In the genomic region with DNA sequence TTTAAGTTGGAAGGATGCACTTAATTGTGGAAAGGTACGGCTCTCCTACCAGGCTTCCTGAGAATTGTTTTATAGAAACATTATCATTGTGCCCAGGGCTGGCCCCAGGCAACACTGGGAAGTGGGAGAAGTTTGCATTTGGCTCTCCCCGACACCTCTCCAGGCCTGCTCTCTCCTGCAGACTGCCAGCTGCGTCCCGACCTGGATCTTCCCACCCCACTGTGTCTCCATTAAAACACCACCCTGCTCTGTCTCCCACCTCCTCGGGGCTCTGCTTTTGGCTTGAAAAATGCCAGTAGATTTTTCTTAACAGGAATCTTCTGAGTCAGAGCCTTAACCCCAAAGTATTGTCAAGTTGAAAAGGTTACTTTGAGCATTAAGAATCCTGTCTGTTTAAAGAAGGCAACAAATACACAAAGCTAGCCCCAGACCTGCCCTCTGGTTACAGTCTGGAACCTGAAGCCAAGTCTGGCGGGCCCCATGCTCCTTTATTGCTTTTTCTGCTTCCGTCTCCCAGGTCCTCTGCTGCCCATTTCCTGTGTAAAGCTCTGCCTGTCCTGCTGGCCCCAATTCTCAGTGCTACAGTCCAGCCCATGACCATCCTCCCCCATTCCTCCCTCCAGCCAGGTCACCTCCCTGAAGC, we compare ENCODE assay signal across 10 cellular contexts.
"Had no signal": no experiment of that assay in that cellular context is flagged by ENCODE, and none has a peak within 500 bp of the region (broad histone marks: within the 10 kb centered on the region; RNA-seq: fewer than 3 reads in every experiment).

No MANE protein-coding gene starts in this region.

- DNase-seq: activated CD4-positive, alpha-beta T cell treated with anti-CD3 and anti-CD28 coated beads, Interleukin-2, amount 50 U/mL, for 1 hour; activated T-cell treated with anti-CD3 and anti-CD28 coated beads for 4 hours; esophagus squamous epithelium; stimulated activated CD4-positive, alpha-beta T cell treated with anti-CD3 and anti-CD28 coated beads, Interleukin-4, amount 100 ng/mL, for 24 hours; stimulated activated naive CD4-positive, alpha-beta T cell treated with Interleukin-2 at 50 U/mL for 16 hours had no signal

- H3K9me3 Mint-ChIP-seq: activated naive CD4-positive, alpha-beta T cell treated with anti-CD3 and anti-CD28 coated beads for 36 hours; T-helper 2 cell treated with Interferon-gamma antibody and Interleukin-4, amounts not matched to agents 5 μg/mL and 100 μg/mL, for 36 hours had no signal

- H3K4me3 ChIP-seq: colonic mucosa, esophagus squamous epithelium, skin epidermis had no signal

- H3K36me3 Mint-ChIP-seq: type B pancreatic cell had no signal

- H3K4me3 Mint-ChIP-seq: activated naive CD4-positive, alpha-beta T cell treated with anti-CD3 and anti-CD28 coated beads for 36 hours; T-helper 2 cell treated with Interferon-gamma antibody and Interleukin-4, amounts not matched to agents 5 μg/mL and 100 μg/mL, for 36 hours; type B pancreatic cell had no signal

- H3K27ac Mint-ChIP-seq: activated naive CD4-positive, alpha-beta T cell treated with anti-CD3 and anti-CD28 coated beads for 36 hours; T-helper 2 cell treated with Interferon-gamma antibody and Interleukin-4, amounts not matched to agents 5 μg/mL and 100 μg/mL, for 36 hours; type B pancreatic cell had no signal
